ENCODE assay signal across 19 cellular contexts in genomic region chr15:95175914-95176658, GRCh38.
DNase-seq lines count a peak whose midpoint lies in the region; ATAC-seq, FAIRE-seq and TF ChIP-seq lines count a peak whose summit lies in the region.
"Had no signal": no experiment of that assay in that cellular context is flagged by ENCODE, and none has a peak within 500 bp of the region (broad histone marks: within the 10 kb centered on the region; RNA-seq: fewer than 3 reads in every experiment).

No MANE protein-coding gene starts in this region.

- H3K4me3 ChIP-seq in bronchial epithelial cell (ENCODE audit: low read depth, low read length) (no peak overlapping the region), foreskin fibroblast (ENCODE audit: low read depth in 1 of 2, low read length in 2 of 2) (no peak overlapping the region), suprapubic skin (no peak overlapping the region), upper lobe of left lung (no peak overlapping the region), MG63 (no peak overlapping the region)
- H3K4me3 ChIP-seq: psoas muscle had no signal

- DNase-seq in LHCN-M2 (ENCODE audit: low read depth) (peak; percentile 85), bronchial epithelial cell (ENCODE audit: low read depth) (peak; percentile 80), foreskin fibroblast (peak; percentile 85 to 88), suprapubic skin (ENCODE audit: low spot score in 2 of 2) (no peak), upper lobe of left lung (no peak), MG63 (no peak)
- DNase-seq: activated CD4-positive, alpha-beta T cell treated with anti-CD3 and anti-CD28 coated beads for 36 hours; BE2C; COR-L47; head of caudate nucleus; NCI-H1436; NCI-H524 treated with DMSO at 0.1 percent for 48 hours; psoas muscle; stimulated activated CD4-positive, alpha-beta T cell treated with anti-CD3 and anti-CD28 coated beads, Interleukin-4, amount 100 ng/mL, for 4 hours; stimulated activated naive CD8-positive, alpha-beta T cell treated with anti-CD3 and anti-CD28 coated beads, Interleukin-15, amount 100 ng/mL, for 72 hours had no signal

- H3K9me3 ChIP-seq in suprapubic skin, result no peaks in the 10 kb centered on the region
- H3K9me3 ChIP-seq in upper lobe of left lung, result no peaks in the 10 kb centered on the region
- peaks cover 7% of the 10 kb centered on the region; the same call in 1 of the 2 replicates for H3K9me3 ChIP-seq in MG63
- H3K9me3 ChIP-seq: BE2C had no signal

- no peak for TF ChIP-seq POLR2A in suprapubic skin (IDR thresholded peaks at IDR 0.05)
- TF ChIP-seq POLR2A in upper lobe of left lung (IDR thresholded peaks at IDR 0.05), result no peak

- H3K27ac ChIP-seq in suprapubic skin (peak overlapping the region; percentile 7), upper lobe of left lung (no peak overlapping the region)
- H3K27ac ChIP-seq: psoas muscle had no signal

- no peak for TF ChIP-seq EP300 in suprapubic skin (IDR thresholded peaks at IDR 0.05)
- TF ChIP-seq EP300 in upper lobe of left lung (IDR thresholded peaks at IDR 0.05), result no peak

- TF ChIP-seq CTCF in bronchial epithelial cell (IDR thresholded peaks at IDR 0.05; ENCODE audit: insufficient read depth, low read length, severe bottlenecking) (no peak), foreskin fibroblast (IDR thresholded peaks at IDR 0.05; ENCODE audit: low read depth, low read length) (no peak), suprapubic skin (IDR thresholded peaks at IDR 0.05) (no peak), upper lobe of left lung (IDR thresholded peaks at IDR 0.05) (no peak)

- FAIRE-seq in bronchial epithelial cell (lab: Jason Lieb, UNC), result no peak
- FAIRE-seq: HepG2 had no signal

- ATAC-seq in GM18498 (IDR thresholded peaks at IDR 0.05; ENCODE audit: unreplicated experiment) (no peak), upper lobe of left lung (ENCODE audit: low FRiP score in 2 of 2) (no peak)
- ATAC-seq: activated CD4-positive, alpha-beta T cell treated with anti-CD3 and anti-CD28 coated beads for 36 hours; HepG2; left lobe of liver; psoas muscle; Right ventricle myocardium inferior; stimulated activated naive CD8-positive, alpha-beta T cell treated with anti-CD3 and anti-CD28 coated beads, Interleukin-15, amount 100 ng/mL, for 72 hours had no signal

- 67% methylated on average over 3 of the region's 3 CpGs for WGBS in suprapubic skin
- 71 to 73% methylated on average over 3 of the region's 3 CpGs for WGBS in upper lobe of left lung, 2 donors

- H3K4me1 ChIP-seq in suprapubic skin (no peaks in the 10 kb centered on the region), upper lobe of left lung (no peaks in the 10 kb centered on the region)
- H3K4me1 ChIP-seq: BE2C, psoas muscle had no signal

- H3K36me3 ChIP-seq in bronchial epithelial cell (ENCODE audit: control insufficient read depth, insufficient read depth, low read length) (no peaks in the 10 kb centered on the region), suprapubic skin (no peaks in the 10 kb centered on the region), upper lobe of left lung (no peaks in the 10 kb centered on the region), MG63 (no peaks in the 10 kb centered on the region)
- H3K36me3 ChIP-seq: BE2C had no signal

- H3K27me3 ChIP-seq in bronchial epithelial cell (ENCODE audit: control insufficient read depth, insufficient read depth, low read length) (no peaks in the 10 kb centered on the region), suprapubic skin (no peaks in the 10 kb centered on the region), upper lobe of left lung (no peaks in the 10 kb centered on the region), MG63 (no peaks in the 10 kb centered on the region)
- H3K27me3 ChIP-seq: BE2C had no signal

Comparison
In these comparisons a context has a peak if more than half of its experiments do, and no peak if none do; other contexts are left out.
1. DNase-seq: peak in LHCN-M2 (single experiment), bronchial epithelial cell (single experiment) and foreskin fibroblast (2 of 2); none in suprapubic skin (0 of 2), upper lobe of left lung (0 of 2) and MG63 (single experiment).